ENCODE assay signal across 7 cellular contexts in the genomic region with DNA sequence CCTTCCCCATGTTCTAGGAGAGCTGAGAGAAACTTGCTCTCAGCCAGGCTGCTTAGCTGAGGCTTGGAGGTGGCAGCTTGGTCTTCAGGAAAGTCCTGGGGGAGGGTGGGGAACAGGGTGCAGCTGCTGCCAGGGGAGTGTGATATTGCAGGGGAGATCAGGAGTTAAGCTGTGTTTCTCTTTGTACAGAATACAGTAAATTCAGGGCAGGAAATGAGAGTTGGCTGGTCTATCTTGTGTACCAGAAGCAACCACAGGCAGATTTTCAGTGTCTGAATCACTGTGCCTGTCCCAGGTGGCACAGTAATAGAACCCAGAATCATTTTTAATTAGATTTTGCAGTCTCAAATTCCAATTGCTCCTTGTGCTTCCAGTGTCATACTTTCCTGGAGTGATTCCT.
DNase-seq lines count a peak whose midpoint lies in the region; ATAC-seq and TF ChIP-seq lines count a peak whose summit lies in the region.

No MANE protein-coding gene starts in this region.

- DNase-seq in H4 (ENCODE audit: low spot score) (peak; percentile 66), NCI-H1092 (lab: John Stamatoyannopoulos, UW) (no peak), ureter (ENCODE audit: low spot score) (no peak), kidney glomerular epithelial cell (lab: John Stamatoyannopoulos, UW) (no peak)
- peak in 4 of 9 donors; percentile 31 to 37 (median 32) for DNase-seq in naive thymus-derived CD4-positive, alpha-beta T cell

- H3K36me3 ChIP-seq in KMS-11 (ENCODE audit: insufficient read depth) = no peaks in the 10 kb centered on the region
- no peaks in the 10 kb centered on the region for H3K36me3 ChIP-seq in naive thymus-derived CD4-positive, alpha-beta T cell (ENCODE audit: control insufficient read depth in 2 of 3, insufficient read depth in 3 of 3, low read length in 3 of 3)

- peaks cover 33% of the 10 kb centered on the region; the same call in 1 of the 2 replicates for H3K79me2 ChIP-seq in KMS-11 (ENCODE audit: insufficient read depth, low read depth)

- peak; percentile 79 for ATAC-seq in GM18873 (IDR thresholded peaks at IDR 0.05; ENCODE audit: low FRiP score, unreplicated experiment)
- peak; percentile 35 for ATAC-seq in naive thymus-derived CD4-positive, alpha-beta T cell

- H3K27me3 ChIP-seq in KMS-11 (ENCODE audit: insufficient read depth, low read depth) = no peaks in the 10 kb centered on the region
- H3K27me3 ChIP-seq in naive thymus-derived CD4-positive, alpha-beta T cell (ENCODE audit: control insufficient read depth in 2 of 2, insufficient read depth in 2 of 2, low read length in 2 of 2) = no peaks in the 10 kb centered on the region

- H3K36me3 Mint-ChIP-seq in naive thymus-derived CD4-positive, alpha-beta T cell = peaks cover 0 to 12% (median 0%) of the 10 kb centered on the region in 5 donors

- peak overlapping the region; percentile 67 for H3K4me2 ChIP-seq in KMS-11

- no peaks in the 10 kb centered on the region for H3K27me3 Mint-ChIP-seq in naive thymus-derived CD4-positive, alpha-beta T cell

- peak overlapping the region; percentile 62 for H3K27ac ChIP-seq in KMS-11
- H3K27ac ChIP-seq in naive thymus-derived CD4-positive, alpha-beta T cell (ENCODE audit: low read depth, low read length) = peak overlapping the region; percentile 64

- H3K9ac ChIP-seq in KMS-11 = no peak overlapping the region

- POLR2A ChIA-PET in naive thymus-derived CD4-positive, alpha-beta T cell (lab: Charles Lee) = interaction anchor here (0.6 kb wide), 1 partner anchor 27 kb away, joined by 3 read pairs; no protein-coding TSS in a partner anchor

- no peaks in the 10 kb centered on the region for H4K20me1 ChIP-seq in KMS-11 (ENCODE audit: insufficient read depth)

- intact Hi-C loops in naive thymus-derived CD4-positive, alpha-beta T cell (cut with micrococcal nuclease) = loop anchor here in 1 of 2 donors (1.0 to 10.0 kb wide), 5 partner anchors 9 to 1768 kb away; a partner anchor contains a TSS

- no peak for TF ChIP-seq CTCF in KMS-11 (conservative IDR thresholded peaks at IDR 0.05; ENCODE audit: low read depth, low read length)

- peak overlapping the region; percentile 52 to 83 (median 68) for H3K4me3 Mint-ChIP-seq in naive thymus-derived CD4-positive, alpha-beta T cell

- CTCF ChIA-PET in naive thymus-derived CD4-positive, alpha-beta T cell (lab: Charles Lee) = interaction anchor here (0.6 to 6.9 kb wide), 15 partner anchors 8 to 1572 kb away, joined by 3 to 109 read pairs (median 5); no protein-coding TSS in a partner anchor

- no peak overlapping the region for H3K4me3 ChIP-seq in KMS-11 (IDR thresholded peaks at IDR 0.05; ENCODE audit: insufficient read depth, low read depth, low read length)
- H3K4me3 ChIP-seq in naive thymus-derived CD4-positive, alpha-beta T cell (ENCODE audit: low read length) = peak overlapping the region; percentile 30

- no peaks in the 10 kb centered on the region for H3K9me3 ChIP-seq in naive thymus-derived CD4-positive, alpha-beta T cell (ENCODE audit: control insufficient read depth in 2 of 3, low read length in 3 of 3)

- no peaks in the 10 kb centered on the region for H3K9me3 Mint-ChIP-seq in naive thymus-derived CD4-positive, alpha-beta T cell

- H3K4me1 Mint-ChIP-seq in naive thymus-derived CD4-positive, alpha-beta T cell = peaks cover 45 to 91% (median 83%) of the 10 kb centered on the region in 7 donors

- H3K4me1 ChIP-seq in KMS-11 (ENCODE audit: low read depth, poor library complexity, severe bottlenecking) = peaks cover 77% of the 10 kb centered on the region
- peaks cover 55 to 56% of the 10 kb centered on the region in 2 donors for H3K4me1 ChIP-seq in naive thymus-derived CD4-positive, alpha-beta T cell (ENCODE audit: control insufficient read depth in 2 of 2, insufficient read depth in 2 of 2, low read length in 2 of 2)

- H2AFZ ChIP-seq in KMS-11 (ENCODE audit: low read depth) = no peak overlapping the region; the same call in 1 of the 2 replicates

- peak overlapping the region; percentile 80 to 97 (median 90) for H3K27ac Mint-ChIP-seq in naive thymus-derived CD4-positive, alpha-beta T cell
